In the genomic region with DNA sequence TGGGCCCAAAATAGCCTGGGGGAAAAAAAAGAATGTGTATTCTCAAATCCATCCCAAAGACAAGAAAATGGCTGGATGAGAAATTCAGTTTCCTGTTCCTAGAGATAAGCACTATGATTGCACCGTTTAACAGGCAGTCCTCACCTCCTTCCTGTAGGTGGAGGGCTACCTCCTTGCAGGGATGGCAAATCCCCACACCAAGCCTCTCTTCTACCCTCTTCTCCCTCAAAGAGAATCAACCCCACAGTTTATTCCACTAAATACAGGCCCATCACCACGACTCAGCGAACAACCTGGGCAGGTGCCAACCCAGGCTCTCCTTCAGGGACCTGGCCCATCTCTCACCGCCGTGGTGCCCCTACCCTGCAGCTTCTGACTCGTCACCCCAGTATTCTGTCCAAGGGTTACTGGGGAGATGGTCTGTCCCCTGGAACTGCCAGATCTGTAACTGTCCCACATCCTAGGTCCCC, we compare ENCODE assay signal across 13 cellular contexts. TPM values are rescaled to one million over a fixed set of nuclear protein-coding genes. Genes with fewer than 3 reads are reported as not detected.
DNase-seq lines count a peak whose midpoint lies in the region.
"Had no signal": no experiment of that assay in that cellular context is flagged by ENCODE, and none has a peak within 500 bp of the region (broad histone marks: within the 10 kb centered on the region; RNA-seq: fewer than 3 reads in every experiment).

No MANE protein-coding gene starts in this region.

- no peak overlapping the region for H3K27ac ChIP-seq in mesendoderm (ENCODE audit: low read depth, low read length)
- H3K27ac ChIP-seq: pancreas, suprapubic skin had no signal

- H3K79me1 ChIP-seq in mesendoderm (ENCODE audit: low read length): peaks cover 4% of the 10 kb centered on the region

- H4K8ac ChIP-seq in mesendoderm (ENCODE audit: low read depth, low read length): no peak overlapping the region

- peaks cover 9% of the 10 kb centered on the region for H3K27me3 ChIP-seq in mesendoderm (ENCODE audit: insufficient read depth, low read length, poor library complexity)

- no peak overlapping the region for H3K56ac ChIP-seq in mesendoderm (ENCODE audit: low read length)

- no peak overlapping the region for H3K23ac ChIP-seq in mesendoderm (ENCODE audit: low read length)

- H3K4me3 Mint-ChIP-seq in activated naive CD8-positive, alpha-beta T cell: no peak overlapping the region

- H3K4me1 Mint-ChIP-seq in activated naive CD8-positive, alpha-beta T cell (ENCODE audit: low read depth): peaks cover 35% of the 10 kb centered on the region

- H4K5ac ChIP-seq in mesendoderm (ENCODE audit: low read length): no peak overlapping the region

- H2BK120ac ChIP-seq in mesendoderm (ENCODE audit: low read depth, low read length): no peak overlapping the region

- H3K4ac ChIP-seq in mesendoderm (ENCODE audit: low read depth, low read length): no peak overlapping the region

- no peak overlapping the region for H2BK15ac ChIP-seq in mesendoderm (replicated peaks; ENCODE audit: low read depth)

- peaks cover 3% of the 10 kb centered on the region for H3K27me3 Mint-ChIP-seq in activated naive CD8-positive, alpha-beta T cell

- peak overlapping the region; percentile 28 for H3K27ac Mint-ChIP-seq in activated naive CD8-positive, alpha-beta T cell

- no peak overlapping the region for H3K9ac ChIP-seq in mesendoderm (ENCODE audit: low read length)

- peaks cover 2% of the 10 kb centered on the region for H3K4me1 ChIP-seq in mesendoderm (ENCODE audit: control insufficient read depth, low read depth, low read length)

- H2AK5ac ChIP-seq in mesendoderm (ENCODE audit: low read length): no peak overlapping the region

- H3K9me3 Mint-ChIP-seq in activated naive CD8-positive, alpha-beta T cell (ENCODE audit: low read depth): no peaks in the 10 kb centered on the region
- H3K9me3 Mint-ChIP-seq: brain had no signal

- H3K36me3 Mint-ChIP-seq in activated naive CD8-positive, alpha-beta T cell: peaks cover 2% of the 10 kb centered on the region

- no peak overlapping the region for H3K18ac ChIP-seq in mesendoderm (ENCODE audit: low read length)

- H2BK5ac ChIP-seq in mesendoderm (ENCODE audit: low read length): no peak overlapping the region

- DNase-seq in NCI-H510A treated with DMSO at 0.1 percent for 48 hours (lab: John Stamatoyannopoulos, UW): peak; percentile 59
- DNase-seq in NCI-H510A (lab: John Stamatoyannopoulos, UW): no peak
- DNase-seq in HuH-7.5 (ENCODE audit: low spot score): peak; percentile 28
- peak; percentile 71 for DNase-seq in mesendoderm
- no peak for DNase-seq in COR-L47 (lab: John Stamatoyannopoulos, UW)
- no peak for DNase-seq in anterior cingulate cortex (lab: John Stamatoyannopoulos, UW)
- DNase-seq in activated naive CD4-positive, alpha-beta T cell treated with Interleukin-2 at 50 U/mL for 16 hours: no peak
- DNase-seq: KBM-7; stimulated activated CD4-positive, alpha-beta T cell treated with anti-CD3 and anti-CD28 coated beads, Interleukin-4, amount 100 ng/mL, for 1 hour had no signal

- H3K4me2 ChIP-seq in mesendoderm (ENCODE audit: low read length): no peak overlapping the region

- no peak overlapping the region for H3K4me3 ChIP-seq in mesendoderm (ENCODE audit: low read length)
- H3K4me3 ChIP-seq: pancreas, suprapubic skin had no signal

- no CpG with 5 or more reads among the region's 6 CpGs for WGBS in mesendoderm (ENCODE audit: extremely low coverage, insufficient coverage, low lambda C conversion rate)

- peaks cover 10% of the 10 kb centered on the region for H3K79me2 ChIP-seq in mesendoderm (ENCODE audit: control insufficient read depth, insufficient read depth, low read length)

- no peaks in the 10 kb centered on the region for H3K36me3 ChIP-seq in mesendoderm (ENCODE audit: control insufficient read depth, insufficient read depth, low read length)

RNA-seq across cellular contexts. Expression of a gene that starts 3.4 kb away (rescaled TPM):
- 0.35 TPM for polyA plus RNA-seq in mesendoderm (2013, experiment 1 of 2)
- polyA plus RNA-seq in mesendoderm (2013, experiment 2 of 2): 0.53 TPM

RNA-seq across cellular contexts. Expression of a gene that starts 15.8 kb away (rescaled TPM):
- polyA plus RNA-seq in mesendoderm (2013, experiment 1 of 2): 1,162 TPM
- polyA plus RNA-seq in mesendoderm (2013, experiment 2 of 2): 1,142 TPM

RNA-seq across cellular contexts. Expression of a gene that starts 22.4 kb away (rescaled TPM):
- 0.31 TPM for polyA plus RNA-seq in mesendoderm (2013, experiment 1 of 2)
- polyA plus RNA-seq in mesendoderm (2013, experiment 2 of 2): 0.41 TPM

RNA-seq across cellular contexts. Expression of a gene that starts 52.2 kb away (rescaled TPM):
- 54.8 TPM for polyA plus RNA-seq in mesendoderm (2013, experiment 1 of 2)
- 54.8 TPM for polyA plus RNA-seq in mesendoderm (2013, experiment 2 of 2)

Comparison
In these comparisons a context has a peak if more than half of its experiments do, and no peak if none do; other contexts are left out.
1. DNase-seq: peak in NCI-H510A treated with DMSO at 0.1 percent for 48 hours (single experiment), HuH-7.5 (single experiment) and mesendoderm (single experiment); none in NCI-H510A (single experiment), COR-L47 (single experiment), anterior cingulate cortex (0 of 58) and activated naive CD4-positive, alpha-beta T cell treated with Interleukin-2 at 50 U/mL for 16 hours (single experiment).